ENCODE assay signal across 1 cellular context in the genomic region with DNA sequence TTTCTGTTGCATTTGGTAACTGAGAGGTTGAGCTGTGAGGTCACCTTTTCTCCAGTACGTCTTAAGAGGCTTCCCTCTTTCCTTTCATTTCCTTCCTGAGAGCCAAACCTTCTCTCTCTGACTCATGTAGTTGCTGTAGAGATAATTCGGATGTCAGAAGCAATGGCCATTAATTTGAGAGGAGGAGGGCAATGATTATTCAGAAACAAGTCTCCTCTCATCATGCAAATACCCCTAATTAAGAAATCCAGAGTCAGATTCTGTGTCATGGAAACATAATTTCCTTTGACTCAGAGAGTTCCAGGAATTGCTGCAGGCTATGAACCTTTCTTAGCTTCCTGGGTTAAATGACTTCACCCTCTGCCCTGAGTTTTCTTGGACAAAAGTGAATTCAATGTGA.
A peak's percentile ranks its signal among the peaks of the same experiment; 100 is the strongest.
TF ChIP-seq lines count a peak whose summit lies in the region.

No MANE protein-coding gene starts in this region.

TF ChIP-seq in endothelial cell of umbilical vein, 7 proteins besides CTCF, POLR2A, EP300 and RAD21:
- TF ChIP-seq JUN (IDR thresholded peaks at IDR 0.05; ENCODE audit: borderline replicate concordance, insufficient read depth, insufficient read length, low read depth) (peak; percentile 50), MYC (IDR thresholded peaks at IDR 0.05; ENCODE audit: low read depth, low read length) (no peak), FOS (IDR thresholded peaks at IDR 0.05; ENCODE audit: borderline replicate concordance, insufficient read depth, low read length) (peak; percentile 81)
